ENCODE assay signal across 21 cellular contexts in genomic region chr2:117712686-117713085, GRCh38.
"Had no signal": no experiment of that assay in that cellular context is flagged by ENCODE, and none has a peak within 500 bp of the region (broad histone marks: within the 10 kb centered on the region; RNA-seq: fewer than 3 reads in every experiment).

No MANE protein-coding gene starts in this region.

- ATAC-seq: effector memory CD8-positive, alpha-beta T cell; esophagus mucosa; gastroesophageal sphincter; left colon; left lobe of liver; left ventricle myocardium superior; lower lobe of right lung; naive thymus-derived CD4-positive, alpha-beta T cell had no signal

- H3K27me3 ChIP-seq: colonic mucosa, esophagus squamous epithelium, gastroesophageal sphincter had no signal

- H3K27me3 Mint-ChIP-seq: effector memory CD8-positive, alpha-beta T cell had no signal

- H3K4me1 Mint-ChIP-seq: endodermal cell; naive thymus-derived CD4-positive, alpha-beta T cell had no signal

- H3K4me3 ChIP-seq: colonic mucosa, esophagus squamous epithelium, gastroesophageal sphincter, heart right ventricle, lower lobe of right lung had no signal

- H3K36me3 ChIP-seq: colonic mucosa, esophagus squamous epithelium, gastroesophageal sphincter, heart right ventricle, lower lobe of right lung had no signal

- H3K9me3 Mint-ChIP-seq: endodermal cell had no signal

- H3K27ac Mint-ChIP-seq: dendritic cell treated with granulocyte-macrophage colony-stimulating factor and Interleukin-4, amounts not matched to agents 40 ng/mL and 50 ng/mL, for 4 days; effector memory CD8-positive, alpha-beta T cell; endodermal cell; naive thymus-derived CD4-positive, alpha-beta T cell had no signal

- H3K9me3 ChIP-seq: colonic mucosa, esophagus squamous epithelium, lower lobe of right lung had no signal

- H3K4me1 ChIP-seq: colonic mucosa, esophagus squamous epithelium, gastroesophageal sphincter, heart right ventricle, lower lobe of right lung had no signal

- DNase-seq: colonic mucosa; cortex of kidney; effector CD8-positive, alpha-beta T cell; effector memory CD8-positive, alpha-beta T cell; endodermal cell; erythroblast; esophagus squamous epithelium; foreskin fibroblast; heart right ventricle; hippocampal formation; left colon; left ventricle myocardium superior; lower lobe of right lung; mesenchymal stem cell; midbrain; naive thymus-derived CD4-positive, alpha-beta T cell had no signal

- H3K4me3 Mint-ChIP-seq: dendritic cell treated with granulocyte-macrophage colony-stimulating factor and Interleukin-4, amounts not matched to agents 40 ng/mL and 50 ng/mL, for 4 days; effector memory CD8-positive, alpha-beta T cell; endodermal cell; naive thymus-derived CD4-positive, alpha-beta T cell had no signal

- H3K27ac ChIP-seq: colonic mucosa, epithelial cell of prostate, esophagus squamous epithelium, gastroesophageal sphincter, heart right ventricle, lower lobe of right lung had no signal
